1 cellular context compared by ENCODE assay signal in the genomic region with DNA sequence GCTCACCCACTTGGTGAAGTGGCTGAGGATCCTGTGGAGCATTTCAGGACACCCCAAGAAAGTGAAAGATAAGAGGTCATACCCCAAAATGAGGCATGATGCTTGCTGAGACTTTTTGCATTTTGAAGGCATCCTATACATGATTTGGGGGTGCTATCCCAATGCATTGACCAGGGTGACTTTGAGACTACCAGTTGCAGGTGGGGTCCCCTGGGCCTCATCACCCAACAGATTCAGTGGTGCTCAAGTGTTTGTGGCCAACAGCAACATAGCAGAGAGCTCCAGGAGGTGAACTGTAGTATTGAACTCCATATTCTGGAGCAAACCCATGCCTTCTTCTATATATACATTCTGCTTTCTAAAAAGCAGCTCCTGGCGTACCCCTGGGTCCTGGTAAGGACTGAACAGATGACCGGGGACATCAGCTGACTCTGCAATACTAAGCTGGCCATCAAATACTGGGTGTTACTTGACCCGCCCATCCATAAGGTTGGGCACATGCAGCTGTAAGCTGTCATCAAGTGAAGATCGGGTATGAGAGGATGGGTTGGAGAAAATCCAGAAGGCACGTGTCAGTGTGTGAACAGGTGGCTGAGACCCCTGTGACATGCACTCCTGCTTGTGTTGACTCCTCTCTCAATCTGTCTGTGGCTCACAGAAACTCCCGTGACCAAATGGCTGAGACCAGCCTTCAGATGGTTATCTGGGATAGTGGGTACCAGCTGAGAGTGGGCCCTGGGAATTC.
TF ChIP-seq lines count a peak whose summit lies in the region.

No MANE protein-coding gene starts in this region.

TF ChIP-seq in IMR-90, 13 proteins besides CTCF, POLR2A, EP300 and RAD21:
- TF ChIP-seq MAZ (IDR thresholded peaks at IDR 0.05; ENCODE audit: borderline replicate concordance, low read depth, low read length) (no peak), SMC3 (IDR thresholded peaks at IDR 0.05; ENCODE audit: low read depth, low read length) (no peak), FOS (IDR thresholded peaks at IDR 0.05; ENCODE audit: low read depth, low read length) (no peak), BHLHE40 (IDR thresholded peaks at IDR 0.05; ENCODE audit: low read depth, low read length) (no peak), MXI1 (IDR thresholded peaks at IDR 0.05; ENCODE audit: borderline replicate concordance, low read depth, low read length) (no peak)
- TF ChIP-seq, protein P1, sequence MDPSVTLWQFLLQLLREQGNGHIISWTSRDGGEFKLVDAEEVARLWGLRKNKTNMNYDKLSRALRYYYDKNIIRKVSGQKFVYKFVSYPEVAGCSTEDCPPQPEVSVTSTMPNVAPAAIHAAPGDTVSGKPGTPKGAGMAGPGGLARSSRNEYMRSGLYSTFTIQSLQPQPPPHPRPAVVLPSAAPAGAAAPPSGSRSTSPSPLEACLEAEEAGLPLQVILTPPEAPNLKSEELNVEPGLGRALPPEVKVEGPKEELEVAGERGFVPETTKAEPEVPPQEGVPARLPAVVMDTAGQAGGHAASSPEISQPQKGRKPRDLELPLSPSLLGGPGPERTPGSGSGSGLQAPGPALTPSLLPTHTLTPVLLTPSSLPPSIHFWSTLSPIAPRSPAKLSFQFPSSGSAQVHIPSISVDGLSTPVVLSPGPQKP (IDR thresholded peaks at IDR 0.05; ENCODE audit: borderline replicate concordance, low read depth, low read length): no peak
- TF ChIP-seq, protein P2, sequence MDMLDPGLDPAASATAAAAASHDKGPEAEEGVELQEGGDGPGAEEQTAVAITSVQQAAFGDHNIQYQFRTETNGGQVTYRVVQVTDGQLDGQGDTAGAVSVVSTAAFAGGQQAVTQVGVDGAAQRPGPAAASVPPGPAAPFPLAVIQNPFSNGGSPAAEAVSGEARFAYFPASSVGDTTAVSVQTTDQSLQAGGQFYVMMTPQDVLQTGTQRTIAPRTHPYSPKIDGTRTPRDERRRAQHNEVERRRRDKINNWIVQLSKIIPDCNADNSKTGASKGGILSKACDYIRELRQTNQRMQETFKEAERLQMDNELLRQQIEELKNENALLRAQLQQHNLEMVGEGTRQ (IDR thresholded peaks at IDR 0.05; ENCODE audit: low read depth, low read length): no peak
